ENCODE assay signal across 8 cellular contexts in the genomic region with DNA sequence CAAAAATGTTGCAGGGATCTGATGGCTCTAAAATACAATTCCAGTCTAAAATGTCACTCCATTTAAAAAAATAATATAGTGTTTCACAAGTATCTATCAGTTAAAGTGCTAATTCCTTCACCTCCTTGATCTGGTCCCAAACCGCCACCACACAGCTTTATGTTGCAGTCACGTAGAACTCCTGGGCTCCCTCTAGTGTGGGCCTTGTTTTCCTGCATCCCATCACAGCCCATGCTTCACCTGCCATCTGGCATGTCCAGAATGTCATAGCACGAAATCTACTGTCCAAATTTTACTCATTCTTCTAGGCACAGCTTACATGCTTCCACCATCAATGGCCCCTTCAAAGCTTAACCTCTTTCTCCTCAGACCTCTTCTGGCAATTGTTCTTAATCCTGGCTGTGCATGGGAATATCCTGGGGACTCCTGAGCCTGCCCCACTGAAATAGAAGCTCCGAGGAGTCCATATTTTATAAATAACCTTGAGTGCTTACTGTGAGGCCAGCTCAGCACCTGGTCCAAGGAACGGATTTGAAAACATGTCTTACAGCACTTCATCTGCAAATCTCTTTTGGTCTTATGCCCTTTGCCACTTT. TPM values are rescaled to one million over a fixed set of nuclear protein-coding genes. Genes with fewer than 3 reads are reported as not detected.
DNase-seq lines count a peak whose midpoint lies in the region; ATAC-seq, FAIRE-seq and TF ChIP-seq lines count a peak whose summit lies in the region.

No MANE protein-coding gene starts in this region.

- H2AK5ac ChIP-seq in H1 (ENCODE audit: low read depth, low read length): no peak overlapping the region

- no peaks in the 10 kb centered on the region for H3K79me2 ChIP-seq in H1 (ENCODE audit: control insufficient read depth in 1 of 2, insufficient read depth in 2 of 2, low read length in 2 of 2)

- H3K4ac ChIP-seq in H1 (replicated peaks; ENCODE audit: insufficient read length, low read depth, low read length): no peak overlapping the region

- H2AFZ ChIP-seq in H1 (ENCODE audit: low read length): no peak overlapping the region

- H3K36me3 ChIP-seq in H1 (ENCODE audit: control insufficient read depth in 2 of 4, insufficient read depth in 4 of 4, low read length in 3 of 4): no peaks in the 10 kb centered on the region

- 49% methylated on average over 5 of the region's 5 CpGs; no CpG with 5 or more reads in 1 of the 2 experiments for WGBS in H1 (ENCODE audit: extremely low coverage in 1 of 2, insufficient coverage in 1 of 2, insufficient read length in 1 of 2, insufficient replicate concordance in 2 of 2, low coverage in 1 of 2, low lambda C conversion rate in 2 of 2, missing lambda C conversion rate in 1 of 2), 2 experiments

- H2BK20ac ChIP-seq in H1 (ENCODE audit: low read length): no peak overlapping the region

- peaks cover 0 to 1% (median 0%) of the 10 kb centered on the region in 4 experiments; a peak in 2 of 7 replicates for H3K27me3 ChIP-seq in H1 (replicated peaks in 1 of 4; ENCODE audit: control insufficient read depth in 3 of 4, extremely low read depth in 1 of 4, insufficient read depth in 3 of 4, low read length in 3 of 4)

- no peak overlapping the region for H2BK12ac ChIP-seq in H1 (ENCODE audit: low read depth, low read length)

- no peak overlapping the region for H4K91ac ChIP-seq in H1 (replicated peaks; ENCODE audit: insufficient read length, low read length)

- FAIRE-seq in H1 (lab: Jason Lieb, UNC): peak; percentile 96

- no peak overlapping the region for H3K9ac ChIP-seq in H1 (replicated peaks in 1 of 4; ENCODE audit: extremely low read depth in 1 of 4, low read depth in 3 of 4, low read length in 3 of 4)

- H3K4me2 ChIP-seq in H1 (ENCODE audit: insufficient read depth in 1 of 2, low read depth in 2 of 2, low read length in 2 of 2): no peak overlapping the region

- POLR2A ChIA-PET in HEK293T (lab: Yijun Ruan, JAX) (interaction anchor here (1.0 kb wide), 1 partner anchor 81 kb away, joined by 3 read pairs; no protein-coding TSS in a partner anchor), H1 (lab: Charles Lee; ENCODE audit: partially characterized antibody) (interaction anchor here (1.0 kb wide), 1 partner anchor 10 kb away, joined by 3 read pairs; no protein-coding TSS in a partner anchor)

- no peak for TF ChIP-seq EP300 in H1 (IDR thresholded peaks at IDR 0.05; ENCODE audit: borderline replicate concordance in 1 of 2, low read depth in 2 of 2, low read length in 2 of 2)

- H3K23ac ChIP-seq in H1 (ENCODE audit: insufficient read length): no peak overlapping the region

- H3K23me2 ChIP-seq in H1 (ENCODE audit: low read depth, low read length): no peaks in the 10 kb centered on the region; the same call in 1 of the 2 replicates

- H3K79me1 ChIP-seq in H1 (ENCODE audit: low read depth, low read length): no peaks in the 10 kb centered on the region

- H3K9me3 ChIP-seq in H1 (ENCODE audit: insufficient read depth in 2 of 2, low read depth in 1 of 2, low read length in 1 of 2): no peaks in the 10 kb centered on the region

- H3K27ac ChIP-seq in H1 (ENCODE audit: low read depth, low read length): no peak overlapping the region

- no peak overlapping the region for H4K5ac ChIP-seq in H1 (ENCODE audit: insufficient read length, low read depth, low read length)

- no peaks in the 10 kb centered on the region for H3K4me1 ChIP-seq in H1 (replicated peaks in 1 of 4; ENCODE audit: control insufficient read depth in 3 of 4, insufficient read depth in 4 of 4, low read length in 3 of 4)

- no peak overlapping the region for H3K18ac ChIP-seq in H1 (ENCODE audit: extremely low read depth, low read length)

- TF ChIP-seq CTCF in H1 (IDR thresholded peaks at IDR 0.05; ENCODE audit: control extremely low read depth in 1 of 3, insufficient read depth in 1 of 3, low read depth in 1 of 3, low read length in 3 of 3) (peak; percentile 84 to 97 (median 89)), retinal pigment epithelial cell (conservative IDR thresholded peaks at IDR 0.05; ENCODE audit: low read depth, low read length) (peak; percentile 69)

- CTCF ChIA-PET in HEK293T (lab: Yijun Ruan, JAX) (interaction anchor here (0.5 to 1.7 kb wide), 6 partner anchors 10 to 1519 kb away, joined by 3 to 8 read pairs (median 4); no protein-coding TSS in a partner anchor), H1 (lab: Charles Lee; ENCODE audit: partially characterized antibody) (interaction anchor here (0.7 to 4.1 kb wide), 32 partner anchors 9 to 1553 kb away, joined by 3 to 39 read pairs (median 4); partner anchors contain the start of genes FYB2 and PRKAA2)

- peak; percentile 75 to 77 for TF ChIP-seq RAD21 in H1 (IDR thresholded peaks at IDR 0.05 in 1 of 2, conservative IDR thresholded peaks at IDR 0.05 in 1 of 2; ENCODE audit: low read depth in 2 of 2, low read length in 2 of 2)

- H2BK120ac ChIP-seq in H1 (replicated peaks; ENCODE audit: low read depth, low read length): no peak overlapping the region

- H3K4me3 ChIP-seq in H1 (ENCODE audit: extremely low read depth in 1 of 4, insufficient read depth in 2 of 4, low read depth in 3 of 4, low read length in 4 of 4) (no peak overlapping the region), retinal pigment epithelial cell (ENCODE audit: low read length) (no peak overlapping the region)

- no peak overlapping the region for H3K14ac ChIP-seq in H1 (ENCODE audit: insufficient read length)

- DNase-seq in NCI-H2227 (lab: John Stamatoyannopoulos, UW; ENCODE audit: unreplicated experiment): peak; percentile 28
- DNase-seq in NCI-H2227 treated with DMSO at 0.1 percent for 48 hours (lab: John Stamatoyannopoulos, UW): no peak
- peak; percentile 79 for DNase-seq in HEK293T (ENCODE audit: extremely low spot score)
- peak; percentile 30 for DNase-seq in NCI-H345 (lab: John Stamatoyannopoulos, UW)
- peak in 1 of 2 experiments; percentile 68 for DNase-seq in H1 (ENCODE audit: low read depth in 1 of 2, low spot score in 2 of 2)
- DNase-seq in retinal pigment epithelial cell (ENCODE audit: low read depth): no peak
- DNase-seq in stimulated activated CD4-positive, alpha-beta T cell treated with anti-CD3 and anti-CD28 coated beads, Interleukin-4, amount 100 ng/mL, for 4 hours: no peak

- H4K8ac ChIP-seq in H1 (ENCODE audit: extremely low read depth, insufficient read depth, low read length): no peak overlapping the region

- no peak overlapping the region for H2BK5ac ChIP-seq in H1 (ENCODE audit: low read depth, low read length)

- no peaks in the 10 kb centered on the region for H4K20me1 ChIP-seq in H1 (replicated peaks in 1 of 2; ENCODE audit: control insufficient read depth in 1 of 2, insufficient read depth in 2 of 2, low read length in 2 of 2)

- no peak for TF ChIP-seq POLR2A in H1 (IDR thresholded peaks at IDR 0.05; ENCODE audit: control extremely low read depth in 1 of 2, low read depth in 2 of 2, low read length in 2 of 2)

- no peak overlapping the region for H2BK15ac ChIP-seq in H1 (ENCODE audit: low read length)

- H3K56ac ChIP-seq in H1 (replicated peaks; ENCODE audit: insufficient read length, low read depth, low read length): no peak overlapping the region

- ATAC-seq in GM18858 (IDR thresholded peaks at IDR 0.05; ENCODE audit: unreplicated experiment): no peak

TF ChIP-seq in HEK293T, 16 proteins besides CTCF, POLR2A, EP300 and RAD21 (continues in another document):
- TF ChIP-seq FOXK2 (IDR thresholded peaks at IDR 0.05) (no peak), LEF1 (IDR thresholded peaks at IDR 0.05; ENCODE audit: borderline replicate concordance) (no peak), FOXA1 (IDR thresholded peaks at IDR 0.05) (no peak), SP1 (IDR thresholded peaks at IDR 0.05) (no peak), ELF4 (IDR thresholded peaks at IDR 0.05) (no peak), HDGF (IDR thresholded peaks at IDR 0.05; ENCODE audit: borderline replicate concordance) (no peak), SUZ12 (IDR thresholded peaks at IDR 0.05) (no peak)

TF ChIP-seq in H1, 55 proteins besides CTCF, POLR2A, EP300 and RAD21:
- TF ChIP-seq JUN (IDR thresholded peaks at IDR 0.05; ENCODE audit: low read depth, low read length) (no peak), TEAD4 (IDR thresholded peaks at IDR 0.05; ENCODE audit: low read depth, low read length) (peak; percentile 43; the same call in 1 of the 2 replicates), CREB1 (IDR thresholded peaks at IDR 0.05) (peak; percentile 68; the same call in 1 of the 2 replicates)

RNA-seq across cellular contexts. Expression of gene FYB2, which starts 15.5 kb away (rescaled TPM):
- total RNA-seq in H1 (2021; fragmentation: NEBNext Ultra II Directional; extraction: Animal tissue kit (Norgen Biotek cat#: 25700)): 0.11 and 0.21 TPM in 2 replicates
- polyA plus RNA-seq in H1 (2011; rRNA removed): 0.08 and 0.17 TPM in 2 replicates
- 0.18 TPM for polyA plus RNA-seq in H1 (2011; cell fraction: cytosol; rRNA removed)
- 0.39 TPM for polyA plus RNA-seq in H1 (2011; cell fraction: nucleus; rRNA removed)
- 0.16 to 0.28 TPM (median 0.18 TPM) in 4 replicates for polyA plus RNA-seq in H1 (2012, experiment 1 of 2)
- polyA plus RNA-seq in H1 (2012, experiment 2 of 2): not detected
- 0.08 TPM for polyA plus RNA-seq in H1 (2013, experiment 1 of 2)
- 0.06 TPM for polyA plus RNA-seq in H1 (2013, experiment 2 of 2)
- polyA minus RNA-seq in H1 (2011; rRNA and poly(A)+ RNA removed): 0.29 and 0.41 TPM in 2 replicates
- not detected for polyA minus RNA-seq in H1 (2011; cell fraction: cytosol; rRNA and poly(A)+ RNA removed)
- polyA minus RNA-seq in H1 (2011; cell fraction: nucleus; rRNA and poly(A)+ RNA removed): 1.3 TPM

RNA-seq across cellular contexts. Expression of gene C8A, which starts 50.9 kb away (rescaled TPM):
- not detected in 2 replicates for total RNA-seq in H1 (2021; fragmentation: NEBNext Ultra II Directional; extraction: Animal tissue kit (Norgen Biotek cat#: 25700))
- polyA plus RNA-seq in H1 (2011; rRNA removed): not detected in 2 replicates
- polyA plus RNA-seq in H1 (2011; cell fraction: cytosol; rRNA removed): not detected
- not detected for polyA plus RNA-seq in H1 (2011; cell fraction: nucleus; rRNA removed)
- polyA plus RNA-seq in H1 (2012, experiment 1 of 2): not detected in 4 replicates
- polyA plus RNA-seq in H1 (2012, experiment 2 of 2): not detected
- not detected for polyA plus RNA-seq in H1 (2013, experiment 1 of 2)
- not detected for polyA plus RNA-seq in H1 (2013, experiment 2 of 2)
- not detected in 2 replicates for polyA minus RNA-seq in H1 (2011; rRNA and poly(A)+ RNA removed)
- not detected for polyA minus RNA-seq in H1 (2011; cell fraction: cytosol; rRNA and poly(A)+ RNA removed)
- polyA minus RNA-seq in H1 (2011; cell fraction: nucleus; rRNA and poly(A)+ RNA removed): not detected

Comparison
In these comparisons a context has a peak if more than half of its experiments do, and no peak if none do; other contexts are left out.
1. DNase-seq: peak in NCI-H2227 (single experiment), HEK293T (single experiment) and NCI-H345 (single experiment); none in NCI-H2227 treated with DMSO at 0.1 percent for 48 hours (single experiment), retinal pigment epithelial cell (single experiment) and stimulated activated CD4-positive, alpha-beta T cell treated with anti-CD3 and anti-CD28 coated beads, Interleukin-4, amount 100 ng/mL, for 4 hours (0 of 2).